8 cellular contexts compared by ENCODE assay signal in genomic region chr17:1708791-1709346, GRCh38. TPM values are rescaled to one million over a fixed set of nuclear protein-coding genes. Genes with fewer than 3 reads are reported as not detected.
A peak's percentile ranks its signal among the peaks of the same experiment; 100 is the strongest.
DNase-seq lines count a peak whose midpoint lies in the region; ATAC-seq, FAIRE-seq and TF ChIP-seq lines count a peak whose summit lies in the region.
"Not testable (repeated sequence)": the region's sequence is repeated elsewhere in the genome, so short reads cannot be mapped to it uniquely, and the experiment has no call there.
"Had no signal": no experiment of that assay in that cellular context is flagged by ENCODE, and none has a peak within 500 bp of the region (broad histone marks: within the 10 kb centered on the region; RNA-seq: fewer than 3 reads in every experiment).

No MANE protein-coding gene starts in this region.

- not testable (repeated sequence) for H3K9ac ChIP-seq in astrocyte (ENCODE audit: low read length); neuronal stem cell (ENCODE audit: low read depth, low read length, poor library complexity)
- peak overlapping the region; percentile 81 for H3K9ac ChIP-seq in mucosa of stomach (ENCODE audit: low read length)

- FAIRE-seq in astrocyte (lab: Jason Lieb, UNC), result not testable (repeated sequence)

- not testable (repeated sequence) for H3K79me2 ChIP-seq in GM23338 (replicated peaks; ENCODE audit: insufficient read depth)
- peaks cover 34% of the 10 kb centered on the region for H3K79me2 ChIP-seq in astrocyte (ENCODE audit: insufficient read depth, low read length)

- H3K4me3 Mint-ChIP-seq in GM23338 (peak overlapping the region; percentile 66), astrocyte (ENCODE audit: unreplicated experiment) (peak overlapping the region; percentile 70), endothelial cell (ENCODE audit: unreplicated experiment) (peak overlapping the region; percentile 31)
- H3K4me3 Mint-ChIP-seq in T-helper 2 cell treated with Interferon-gamma antibody and Interleukin-4, amounts not matched to agents 5 μg/mL and 100 μg/mL, for 36 hours, result peak overlapping the region; percentile 55
- H3K4me3 Mint-ChIP-seq in activated T-helper 1 cell treated with anti-CD3 and anti-CD28 coated beads, Interleukin-12 subunit alpha, Interleukin-12 subunit beta, Interleukin-2, Interleukin-4 antibody, amounts not matched to agents 30 ng/mL and 10 ng/mL and 1 ng/mL, durations not matched to agents 14 hours and 24 hours and 36 hours, result peak overlapping the region; percentile 53

- H3K36me3 ChIP-seq in GM23338 (ENCODE audit: insufficient read depth); neuronal stem cell (replicated peaks in 1 of 2; ENCODE audit: control insufficient read depth in 2 of 2, insufficient read depth in 2 of 2, low read length in 2 of 2): not testable (repeated sequence)
- H3K36me3 ChIP-seq in astrocyte (ENCODE audit: insufficient read depth, low read length) (peaks cover 27% of the 10 kb centered on the region), mucosa of stomach (ENCODE audit: control insufficient read depth, insufficient read depth, low read length) (peaks cover 16% of the 10 kb centered on the region)

- DNase-seq in GM23338 (ENCODE audit: low spot score); T-helper 2 cell treated with Interferon-gamma antibody and Interleukin-4, amounts not matched to agents 5 μg/mL and 100 μg/mL, for 36 hours (ENCODE audit: low spot score); activated T-helper 1 cell treated with anti-CD3 and anti-CD28 coated beads, Interleukin-12 subunit alpha, Interleukin-12 subunit beta, Interleukin-2, Interleukin-4 antibody, amounts not matched to agents 30 ng/mL and 10 ng/mL and 1 ng/mL, durations not matched to agents 14 hours and 24 hours and 36 hours (ENCODE audit: low spot score); astrocyte (ENCODE audit: low read depth); endothelial cell (ENCODE audit: low spot score); neuronal stem cell (ENCODE audit: low spot score): not testable (repeated sequence)

- H3K9me2 ChIP-seq in GM23338 (ENCODE audit: insufficient read depth), result not testable (repeated sequence)

- not testable (repeated sequence) for H3K4ac ChIP-seq in neuronal stem cell (ENCODE audit: low read length)

- TF ChIP-seq CTCF in GM23338 (conservative IDR thresholded peaks at IDR 0.05; ENCODE audit: low read depth in 2 of 2); astrocyte (IDR thresholded peaks at IDR 0.05; ENCODE audit: insufficient read depth, low read depth, low read length); endothelial cell (IDR thresholded peaks at IDR 0.05; ENCODE audit: unreplicated experiment): not testable (repeated sequence)

- H3F3A ChIP-seq in GM23338 (replicated peaks; ENCODE audit: low read depth), result not testable (repeated sequence)

- H3K27me3 Mint-ChIP-seq in GM23338 (ENCODE audit: insufficient read depth, low read depth, poor library complexity) (peaks cover 21% of the 10 kb centered on the region), endothelial cell (ENCODE audit: unreplicated experiment) (peaks cover 10% of the 10 kb centered on the region)
- peaks cover 53% of the 10 kb centered on the region for H3K27me3 Mint-ChIP-seq in T-helper 2 cell treated with Interferon-gamma antibody and Interleukin-4, amounts not matched to agents 5 μg/mL and 100 μg/mL, for 36 hours (ENCODE audit: low read depth)
- H3K27me3 Mint-ChIP-seq in activated T-helper 1 cell treated with anti-CD3 and anti-CD28 coated beads, Interleukin-12 subunit alpha, Interleukin-12 subunit beta, Interleukin-2, Interleukin-4 antibody, amounts not matched to agents 30 ng/mL and 10 ng/mL and 1 ng/mL, durations not matched to agents 14 hours and 24 hours and 36 hours (ENCODE audit: insufficient read depth), result peaks cover 26% of the 10 kb centered on the region
- H3K27me3 Mint-ChIP-seq in astrocyte (ENCODE audit: low read depth, unreplicated experiment), result not testable (repeated sequence)

- not testable (repeated sequence) for H2BK120ac ChIP-seq in neuronal stem cell (ENCODE audit: low read depth, low read length)

- H4K8ac ChIP-seq in neuronal stem cell (ENCODE audit: low read depth, low read length), result peak overlapping the region; percentile 56

- H3K79me1 ChIP-seq in neuronal stem cell (ENCODE audit: low read depth, low read length), result not testable (repeated sequence)

- not testable (repeated sequence) for H3K27me3 ChIP-seq in GM23338 (ENCODE audit: insufficient read depth); astrocyte (ENCODE audit: insufficient read depth, low read length); mucosa of stomach (ENCODE audit: control insufficient read depth, insufficient read depth, low read length)
- H3K27me3 ChIP-seq in neuronal stem cell (ENCODE audit: control insufficient read depth in 3 of 3, insufficient read depth in 3 of 3, low read depth in 1 of 3, low read length in 3 of 3), result peaks cover 0 to 12% (median 2%) of the 10 kb centered on the region in 3 experiments

- not testable (repeated sequence) for H2BK12ac ChIP-seq in neuronal stem cell (ENCODE audit: low read length)

- not testable (repeated sequence) for H2AFZ ChIP-seq in GM23338; astrocyte (ENCODE audit: low read depth, low read length); neuronal stem cell (ENCODE audit: low read length)

- H3K4me2 ChIP-seq in GM23338; astrocyte (ENCODE audit: low read length); neuronal stem cell (ENCODE audit: insufficient read depth, low read length, poor library complexity, severe bottlenecking): not testable (repeated sequence)

- H3K9me3 Mint-ChIP-seq in GM23338; T-helper 2 cell treated with Interferon-gamma antibody and Interleukin-4, amounts not matched to agents 5 μg/mL and 100 μg/mL, for 36 hours; activated T-helper 1 cell treated with anti-CD3 and anti-CD28 coated beads, Interleukin-12 subunit alpha, Interleukin-12 subunit beta, Interleukin-2, Interleukin-4 antibody, amounts not matched to agents 30 ng/mL and 10 ng/mL and 1 ng/mL, durations not matched to agents 14 hours and 24 hours and 36 hours; astrocyte (ENCODE audit: unreplicated experiment); endothelial cell (ENCODE audit: unreplicated experiment): not testable (repeated sequence)

- H3K4me1 Mint-ChIP-seq in GM23338, result peaks cover 29% of the 10 kb centered on the region
- H3K4me1 Mint-ChIP-seq in T-helper 2 cell treated with Interferon-gamma antibody and Interleukin-4, amounts not matched to agents 5 μg/mL and 100 μg/mL, for 36 hours (ENCODE audit: low read depth); activated T-helper 1 cell treated with anti-CD3 and anti-CD28 coated beads, Interleukin-12 subunit alpha, Interleukin-12 subunit beta, Interleukin-2, Interleukin-4 antibody, amounts not matched to agents 30 ng/mL and 10 ng/mL and 1 ng/mL, durations not matched to agents 14 hours and 24 hours and 36 hours (ENCODE audit: low read depth): not testable (repeated sequence)
- peaks cover 25% of the 10 kb centered on the region for H3K4me1 Mint-ChIP-seq in astrocyte (ENCODE audit: low read depth, unreplicated experiment)
- peaks cover 24% of the 10 kb centered on the region for H3K4me1 Mint-ChIP-seq in endothelial cell (ENCODE audit: unreplicated experiment)

- intact Hi-C loops in activated T-helper 1 cell treated with anti-CD3 and anti-CD28 coated beads, Interleukin-12 subunit alpha, Interleukin-12 subunit beta, Interleukin-2, Interleukin-4 antibody, amounts not matched to agents 30 ng/mL and 10 ng/mL and 1 ng/mL, durations not matched to agents 14 hours and 24 hours and 36 hours (cut with micrococcal nuclease), result not testable (repeated sequence)

- H3K36me3 Mint-ChIP-seq in GM23338 (ENCODE audit: low read depth), result peaks cover 14% of the 10 kb centered on the region; the same call in 2 of the 3 replicates
- peaks cover 11% of the 10 kb centered on the region for H3K36me3 Mint-ChIP-seq in T-helper 2 cell treated with Interferon-gamma antibody and Interleukin-4, amounts not matched to agents 5 μg/mL and 100 μg/mL, for 36 hours (ENCODE audit: low read depth)
- H3K36me3 Mint-ChIP-seq in activated T-helper 1 cell treated with anti-CD3 and anti-CD28 coated beads, Interleukin-12 subunit alpha, Interleukin-12 subunit beta, Interleukin-2, Interleukin-4 antibody, amounts not matched to agents 30 ng/mL and 10 ng/mL and 1 ng/mL, durations not matched to agents 14 hours and 24 hours and 36 hours (ENCODE audit: low read depth), result peaks cover 19% of the 10 kb centered on the region
- H3K36me3 Mint-ChIP-seq in astrocyte (ENCODE audit: low read depth, unreplicated experiment), result peaks cover 18% of the 10 kb centered on the region
- peaks cover 17% of the 10 kb centered on the region for H3K36me3 Mint-ChIP-seq in endothelial cell (ENCODE audit: low read depth, unreplicated experiment)

- H3K4me3 ChIP-seq in GM23338 (peak overlapping the region; percentile 82; the same call in 1 of the 2 replicates), neuronal stem cell (ENCODE audit: low read length in 2 of 2) (peak overlapping the region in 1 of 2 donors; percentile 33)
- not testable (repeated sequence) for H3K4me3 ChIP-seq in astrocyte (ENCODE audit: insufficient read depth, low read depth, low read length); mucosa of stomach (ENCODE audit: low read length)

- not testable (repeated sequence) for H3K27ac Mint-ChIP-seq in GM23338; T-helper 2 cell treated with Interferon-gamma antibody and Interleukin-4, amounts not matched to agents 5 μg/mL and 100 μg/mL, for 36 hours; activated T-helper 1 cell treated with anti-CD3 and anti-CD28 coated beads, Interleukin-12 subunit alpha, Interleukin-12 subunit beta, Interleukin-2, Interleukin-4 antibody, amounts not matched to agents 30 ng/mL and 10 ng/mL and 1 ng/mL, durations not matched to agents 14 hours and 24 hours and 36 hours; endothelial cell (ENCODE audit: unreplicated experiment)
- H3K27ac Mint-ChIP-seq in astrocyte (ENCODE audit: unreplicated experiment), result peak overlapping the region; percentile 34

- H3K18ac ChIP-seq in neuronal stem cell (ENCODE audit: low read length), result not testable (repeated sequence)

- H3K23ac ChIP-seq in neuronal stem cell (ENCODE audit: low read depth, low read length, poor library complexity), result not testable (repeated sequence)

- not testable (repeated sequence) for H3K4me1 ChIP-seq in GM23338 (ENCODE audit: insufficient read depth); neuronal stem cell (ENCODE audit: control insufficient read depth in 2 of 2, insufficient read depth in 1 of 2, low read depth in 1 of 2, low read length in 2 of 2)
- peaks cover 22% of the 10 kb centered on the region for H3K4me1 ChIP-seq in astrocyte (ENCODE audit: insufficient read depth, low read length)
- peaks cover 38% of the 10 kb centered on the region for H3K4me1 ChIP-seq in mucosa of stomach (ENCODE audit: control insufficient read depth, insufficient read depth, low read length)

- not testable (repeated sequence) for ATAC-seq in GM23338

- H3K27ac ChIP-seq in GM23338 (ENCODE audit: low read depth); astrocyte (ENCODE audit: low read depth, low read length); neuronal stem cell (replicated peaks; ENCODE audit: low read length): not testable (repeated sequence)

- H4K91ac ChIP-seq in neuronal stem cell (ENCODE audit: low read depth, low read length, poor library complexity), result not testable (repeated sequence)

- H2BK15ac ChIP-seq in neuronal stem cell (ENCODE audit: low read length), result not testable (repeated sequence)

- H3K14ac ChIP-seq in neuronal stem cell (ENCODE audit: low read length), result not testable (repeated sequence)

- WGBS in neuronal stem cell (ENCODE audit: extremely low coverage in 2 of 2, insufficient read length in 2 of 2, insufficient replicate concordance in 1 of 2), 2 donors, result no CpG with 5 or more reads among the region's 10 CpGs

- not testable (repeated sequence) for H4K20me1 ChIP-seq in GM23338 (replicated peaks; ENCODE audit: insufficient read depth)
- peaks cover 47% of the 10 kb centered on the region for H4K20me1 ChIP-seq in astrocyte (ENCODE audit: insufficient read depth, low read length)

- H2BK5ac ChIP-seq in neuronal stem cell (ENCODE audit: low read length), result not testable (repeated sequence)

- not testable (repeated sequence) for H3K9me3 ChIP-seq in astrocyte (ENCODE audit: insufficient read depth, low read depth, low read length); mucosa of stomach (ENCODE audit: control insufficient read depth, low read length); neuronal stem cell (replicated peaks in 1 of 2; ENCODE audit: control insufficient read depth in 2 of 2, insufficient read depth in 1 of 2, low read depth in 1 of 2, low read length in 2 of 2)

- not testable (repeated sequence) for H2AK5ac ChIP-seq in neuronal stem cell (ENCODE audit: low read depth, low read length)

RNA-seq across cellular contexts. Expression of gene TLCD2, which starts 1.3 kb away (rescaled TPM):
- total RNA-seq in GM23338 (2014; rRNA removed; shearing (Covaris generic)), result 0.58 and 1.4 TPM in 2 replicates
- polyA plus RNA-seq in GM23338 (2016; fragmentation: Nextera tagmentation; extraction: Ambion mirVana), result 0.64 and 0.70 TPM in 2 replicates
- total RNA-seq in activated T-helper 1 cell treated with anti-CD3 and anti-CD28 coated beads, Interleukin-12 subunit alpha, Interleukin-12 subunit beta, Interleukin-2, Interleukin-4 antibody, amounts not matched to agents 30 ng/mL and 10 ng/mL and 1 ng/mL, durations not matched to agents 14 hours and 24 hours and 36 hours, result 0.12 and 0.13 TPM in 2 replicates
- total RNA-seq in astrocyte (5.9 and 6.0 TPM in 2 replicates), endothelial cell (ENCODE audit: unreplicated experiment) (4.4 TPM)
- 0.75 TPM for polyA plus RNA-seq in neuronal stem cell (2013, experiment 1 of 2)
- 0.72 TPM for polyA plus RNA-seq in neuronal stem cell (2013, experiment 2 of 2)

RNA-seq across cellular contexts. Expression of gene WDR81, which starts 15.6 kb away (rescaled TPM):
- 14.5 and 17.6 TPM in 2 replicates for total RNA-seq in GM23338 (2014; rRNA removed; shearing (Covaris generic))
- polyA plus RNA-seq in GM23338 (2016; fragmentation: Nextera tagmentation; extraction: Ambion mirVana), result 3.5 and 3.7 TPM in 2 replicates
- total RNA-seq in activated T-helper 1 cell treated with anti-CD3 and anti-CD28 coated beads, Interleukin-12 subunit alpha, Interleukin-12 subunit beta, Interleukin-2, Interleukin-4 antibody, amounts not matched to agents 30 ng/mL and 10 ng/mL and 1 ng/mL, durations not matched to agents 14 hours and 24 hours and 36 hours, result 21.6 and 21.9 TPM in 2 replicates
- total RNA-seq in astrocyte, result 12.3 and 13.9 TPM in 2 replicates
- 20.0 TPM for total RNA-seq in endothelial cell (ENCODE audit: unreplicated experiment)
- 2.8 TPM for polyA plus RNA-seq in neuronal stem cell (2013, experiment 1 of 2)
- 3.3 TPM for polyA plus RNA-seq in neuronal stem cell (2013, experiment 2 of 2)

RNA-seq across cellular contexts. Expression of gene PRPF8, which starts 24.2 kb away (rescaled TPM):
- 231 and 246 TPM in 2 replicates for total RNA-seq in GM23338 (2014; rRNA removed; shearing (Covaris generic))
- 175 and 178 TPM in 2 replicates for polyA plus RNA-seq in GM23338 (2016; fragmentation: Nextera tagmentation; extraction: Ambion mirVana)
- total RNA-seq in activated T-helper 1 cell treated with anti-CD3 and anti-CD28 coated beads, Interleukin-12 subunit alpha, Interleukin-12 subunit beta, Interleukin-2, Interleukin-4 antibody, amounts not matched to agents 30 ng/mL and 10 ng/mL and 1 ng/mL, durations not matched to agents 14 hours and 24 hours and 36 hours, result 405 and 410 TPM in 2 replicates
- total RNA-seq in astrocyte (202 TPM in 2 replicates), endothelial cell (ENCODE audit: unreplicated experiment) (295 TPM)
- polyA plus RNA-seq in neuronal stem cell (2013, experiment 1 of 2), result 95.4 TPM
- 97.1 TPM for polyA plus RNA-seq in neuronal stem cell (2013, experiment 2 of 2)

RNA-seq across cellular contexts. Expression of gene SERPINF2, which starts 33.8 kb away (rescaled TPM):
- total RNA-seq in GM23338 (2014; rRNA removed; shearing (Covaris generic)), result 0.47 and 0.66 TPM in 2 replicates
- polyA plus RNA-seq in GM23338 (2016; fragmentation: Nextera tagmentation; extraction: Ambion mirVana), result 1.2 and 1.5 TPM in 2 replicates
- total RNA-seq in activated T-helper 1 cell treated with anti-CD3 and anti-CD28 coated beads, Interleukin-12 subunit alpha, Interleukin-12 subunit beta, Interleukin-2, Interleukin-4 antibody, amounts not matched to agents 30 ng/mL and 10 ng/mL and 1 ng/mL, durations not matched to agents 14 hours and 24 hours and 36 hours, result 0.12 and 0.41 TPM in 2 replicates
- 0.11 and 0.29 TPM in 2 replicates for total RNA-seq in astrocyte
- 0.56 TPM for total RNA-seq in endothelial cell (ENCODE audit: unreplicated experiment)
- polyA plus RNA-seq in neuronal stem cell (2013, experiment 1 of 2), result 0.11 TPM
- 0.12 TPM for polyA plus RNA-seq in neuronal stem cell (2013, experiment 2 of 2)
- polyA plus RNA-seq: AG04450 had no signal

RNA-seq across cellular contexts. Expression of gene SERPINF1, which starts 53.0 kb away (rescaled TPM):
- total RNA-seq in GM23338 (2014; rRNA removed; shearing (Covaris generic)), result 40.7 and 41.4 TPM in 2 replicates
- 22.1 and 24.4 TPM in 2 replicates for polyA plus RNA-seq in GM23338 (2016; fragmentation: Nextera tagmentation; extraction: Ambion mirVana)
- not detected in 2 replicates for total RNA-seq in activated T-helper 1 cell treated with anti-CD3 and anti-CD28 coated beads, Interleukin-12 subunit alpha, Interleukin-12 subunit beta, Interleukin-2, Interleukin-4 antibody, amounts not matched to agents 30 ng/mL and 10 ng/mL and 1 ng/mL, durations not matched to agents 14 hours and 24 hours and 36 hours
- 26.6 and 43.8 TPM in 2 replicates for total RNA-seq in astrocyte
- 0.77 TPM for total RNA-seq in endothelial cell (ENCODE audit: unreplicated experiment)
- polyA plus RNA-seq in neuronal stem cell (2013, experiment 1 of 2), result 65.7 TPM
- 62.7 TPM for polyA plus RNA-seq in neuronal stem cell (2013, experiment 2 of 2)
